In the genomic region with DNA sequence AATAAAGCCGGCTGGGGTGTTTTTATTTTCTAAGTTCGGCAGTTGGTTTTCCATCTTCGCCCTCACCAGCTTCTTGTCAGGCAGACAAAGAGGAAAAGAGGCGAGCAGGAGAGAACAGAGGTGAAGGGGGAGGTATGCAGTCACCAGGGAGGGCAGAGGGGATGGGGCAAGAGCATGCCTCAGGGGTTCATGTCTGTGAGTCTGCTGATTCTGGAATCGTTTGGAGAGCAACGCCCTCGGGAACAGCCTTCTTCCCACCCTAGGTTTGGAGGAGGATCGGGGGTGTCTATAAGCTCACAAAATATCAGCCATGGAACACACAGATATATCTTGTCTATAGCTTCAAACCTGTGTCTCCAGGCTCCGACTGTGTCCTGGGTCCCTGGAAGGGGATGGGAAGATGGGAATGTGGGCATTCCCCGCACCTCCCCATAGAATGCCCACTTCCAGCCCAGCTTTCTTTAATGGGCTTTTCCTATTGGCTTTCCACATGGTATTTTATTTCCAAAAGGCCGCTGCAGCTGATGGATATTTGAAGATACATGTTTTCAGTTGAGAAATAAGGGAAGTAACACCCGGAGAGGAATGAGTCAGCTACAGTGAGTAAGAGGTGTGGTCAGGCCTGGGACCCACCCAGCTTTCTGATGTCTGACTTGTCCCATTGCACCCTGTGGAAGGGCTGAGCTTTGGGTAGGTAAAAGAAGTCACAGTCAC, we compare ENCODE assay signal across 8 cellular contexts.
DNase-seq lines count a peak whose midpoint lies in the region; ATAC-seq, FAIRE-seq and TF ChIP-seq lines count a peak whose summit lies in the region.

No MANE protein-coding gene starts in this region.

- H2AFZ ChIP-seq in HepG2 (ENCODE audit: low read length): no peak overlapping the region

- H3K27me3 ChIP-seq in lower lobe of right lung (ENCODE audit: low read depth) (peaks cover 3% of the 10 kb centered on the region), HepG2 (ENCODE audit: control insufficient read depth in 1 of 2, insufficient read depth in 2 of 2, low read length in 2 of 2) (peaks cover 3 to 12% of the 10 kb centered on the region in 2 experiments; a peak in 3 of 5 replicates), prostate gland (replicated peaks; ENCODE audit: insufficient read depth) (no peaks in the 10 kb centered on the region)
- H3K27me3 ChIP-seq in CD8-positive, alpha-beta memory T cell (ENCODE audit: insufficient read depth, low read length, poor library complexity, severe bottlenecking): no peaks in the 10 kb centered on the region

- H3K27ac Mint-ChIP-seq in activated T-helper 17 cell treated with anti-CD3 and anti-CD28 coated beads, Interleukin-2, amount 50 U/mL, for 72 hours: no peak overlapping the region
- H3K27ac Mint-ChIP-seq in CD8-positive, alpha-beta memory T cell: no peak overlapping the region

- H3K9ac ChIP-seq in HepG2 (ENCODE audit: insufficient read depth, low read depth, low read length): no peak overlapping the region

- no peak for FAIRE-seq in HepG2 (lab: Jason Lieb, UNC)

- TF ChIP-seq CTCF in AG09319 (IDR thresholded peaks at IDR 0.05; ENCODE audit: low read depth, low read length) (no peak), lower lobe of right lung (IDR thresholded peaks at IDR 0.05) (no peak), HepG2 (CRISPR knock-in tag; IDR thresholded peaks at IDR 0.05) (no peak), prostate gland (IDR thresholded peaks at IDR 0.05) (no peak)

- DNase-seq in AG09319 (ENCODE audit: extremely low read depth, low read depth) (peak; percentile 37), HPDE6-E6E7 (ENCODE audit: extremely low spot score) (peak; percentile 91), lower lobe of right lung (no peak), HepG2 (ENCODE audit: low spot score) (no peak), NCI-H82 (lab: John Stamatoyannopoulos, UW) (no peak), prostate gland (ENCODE audit: low spot score) (no peak)
- DNase-seq in CD8-positive, alpha-beta memory T cell: no peak

- POLR2A ChIA-PET in CD8-positive, alpha-beta memory T cell (lab: Charles Lee): no interaction called here
- POLR2A ChIA-PET in HepG2 (lab: Yijun Ruan, JAX): no interaction called here

- H3K36me3 Mint-ChIP-seq in activated T-helper 17 cell treated with anti-CD3 and anti-CD28 coated beads, Interleukin-2, amount 50 U/mL, for 72 hours (ENCODE audit: low read depth): no peaks in the 10 kb centered on the region
- H3K36me3 Mint-ChIP-seq in CD8-positive, alpha-beta memory T cell: no peaks in the 10 kb centered on the region

- TF ChIP-seq POLR2A in HepG2 (IDR thresholded peaks at IDR 0.05; ENCODE audit: insufficient read depth in 1 of 2, low read depth in 2 of 2, low read length in 2 of 2) (no peak), prostate gland (IDR thresholded peaks at IDR 0.05) (no peak)

- peaks cover 5% of the 10 kb centered on the region for H3K9me3 Mint-ChIP-seq in activated T-helper 17 cell treated with anti-CD3 and anti-CD28 coated beads, Interleukin-2, amount 50 U/mL, for 72 hours
- H3K9me3 Mint-ChIP-seq in CD8-positive, alpha-beta memory T cell: peaks cover 0 to 2% (median 0%) of the 10 kb centered on the region in 5 donors

- H3K4me1 Mint-ChIP-seq in activated T-helper 17 cell treated with anti-CD3 and anti-CD28 coated beads, Interleukin-2, amount 50 U/mL, for 72 hours: no peaks in the 10 kb centered on the region
- no peaks in the 10 kb centered on the region for H3K4me1 Mint-ChIP-seq in CD8-positive, alpha-beta memory T cell

- in situ Hi-C loops in HepG2 (cut with HindIII; ENCODE audit: extremely low pct_ligation_motif_present, low pct_unique_long_range_greater_than_20kb): no loop called here

- peaks cover 9% of the 10 kb centered on the region for H3K4me1 ChIP-seq in lower lobe of right lung
- H3K4me1 ChIP-seq in CD8-positive, alpha-beta memory T cell (ENCODE audit: insufficient read depth, low read length): no peaks in the 10 kb centered on the region
- H3K4me1 ChIP-seq in HepG2 (ENCODE audit: insufficient read depth, low read length): no peaks in the 10 kb centered on the region
- no peaks in the 10 kb centered on the region for H3K4me1 ChIP-seq in prostate gland (replicated peaks)

- TF ChIP-seq EP300 in HepG2 (IDR thresholded peaks at IDR 0.05; ENCODE audit: low read depth in 2 of 2, low read length in 2 of 2) (no peak), HepG2 (CRISPR knock-in tag; IDR thresholded peaks at IDR 0.05; ENCODE audit: borderline replicate concordance) (no peak)

- WGBS in HepG2 (ENCODE audit: low lambda C conversion rate): 6% methylated on average over 11 of the region's 12 CpGs
- WGBS in prostate gland: 45% methylated on average over 12 of the region's 12 CpGs

- CTCF ChIA-PET in CD8-positive, alpha-beta memory T cell (lab: Charles Lee): no interaction called here
- CTCF ChIA-PET in HepG2 (lab: Yijun Ruan, JAX; ENCODE audit: low intra/inter-chr PET ratio, low total read pairs): no interaction called here

- no TSS peak for BruUV-seq in HepG2 (replicated peaks; lab: Mats Ljungman, UMichigan)

- peaks cover 27% of the 10 kb centered on the region for H3K27me3 Mint-ChIP-seq in activated T-helper 17 cell treated with anti-CD3 and anti-CD28 coated beads, Interleukin-2, amount 50 U/mL, for 72 hours
- peaks cover 11 to 28% of the 10 kb centered on the region in 2 donors for H3K27me3 Mint-ChIP-seq in CD8-positive, alpha-beta memory T cell

- H3K79me2 ChIP-seq in HepG2 (ENCODE audit: insufficient read depth, low read length): no peaks in the 10 kb centered on the region

- H3K27ac ChIP-seq in lower lobe of right lung: peak overlapping the region; percentile 14
- H3K27ac ChIP-seq in CD8-positive, alpha-beta memory T cell (ENCODE audit: low read depth, low read length): no peak overlapping the region
- no peak overlapping the region for H3K27ac ChIP-seq in HepG2 (ENCODE audit: extremely low read length, insufficient read depth, low read length)
- no peak overlapping the region for H3K27ac ChIP-seq in prostate gland

- H3K36me3 ChIP-seq in lower lobe of right lung: no peaks in the 10 kb centered on the region
- H3K36me3 ChIP-seq in CD8-positive, alpha-beta memory T cell (ENCODE audit: insufficient read depth, low read length): no peaks in the 10 kb centered on the region
- no peaks in the 10 kb centered on the region for H3K36me3 ChIP-seq in HepG2 (replicated peaks in 1 of 2; ENCODE audit: control insufficient read depth in 1 of 2, insufficient read depth in 2 of 2, low read length in 2 of 2)
- no peaks in the 10 kb centered on the region for H3K36me3 ChIP-seq in prostate gland

- no peaks in the 10 kb centered on the region for H4K20me1 ChIP-seq in HepG2 (ENCODE audit: insufficient read depth, low read length)

- H3K4me3 Mint-ChIP-seq in activated T-helper 17 cell treated with anti-CD3 and anti-CD28 coated beads, Interleukin-2, amount 50 U/mL, for 72 hours: no peak overlapping the region
- no peak overlapping the region for H3K4me3 Mint-ChIP-seq in CD8-positive, alpha-beta memory T cell

- H3K4me2 ChIP-seq in HepG2 (ENCODE audit: low read depth, low read length): no peak overlapping the region

- no peak for TF ChIP-seq RAD21 in HepG2 (CRISPR knock-in tag; IDR thresholded peaks at IDR 0.05)

- ATAC-seq in activated T-helper 17 cell treated with anti-CD3 and anti-CD28 coated beads, Interleukin-2, amount 50 U/mL, for 72 hours (replicated peaks): peak; percentile 66
- ATAC-seq in lower lobe of right lung (peak; percentile 59 to 77), HepG2 (no peak)

- H3K4me3 ChIP-seq in lower lobe of right lung (no peak overlapping the region), HepG2 (replicated peaks in 1 of 3; ENCODE audit: insufficient read depth in 1 of 3, low read depth in 2 of 3, low read length in 3 of 3) (no peak overlapping the region), prostate gland (no peak overlapping the region)
- H3K4me3 ChIP-seq in CD8-positive, alpha-beta memory T cell (ENCODE audit: low read length): no peak overlapping the region

- intact Hi-C loops in lower lobe of right lung (cut with DNase I) (no loop called here), HepG2 (cut with micrococcal nuclease; ENCODE audit: unreplicated experiment) (no loop called here), prostate gland (cut with DNase I) (no loop called here)

- H3K9me3 ChIP-seq in lower lobe of right lung (no peaks in the 10 kb centered on the region), HepG2 (ENCODE audit: low read length) (no peaks in the 10 kb centered on the region), prostate gland (no peaks in the 10 kb centered on the region)
- no peaks in the 10 kb centered on the region for H3K9me3 ChIP-seq in CD8-positive, alpha-beta memory T cell (ENCODE audit: low read length)

TF ChIP-seq in HepG2, 621 proteins besides CTCF, POLR2A, EP300 and RAD21:
- no peak for TF ChIP-seq KLF12 (CRISPR knock-in tag; IDR thresholded peaks at IDR 0.05; ENCODE audit: borderline replicate concordance)

Comparison
In these comparisons a context has a peak if more than half of its experiments do, and no peak if none do; other contexts are left out.
1. DNase-seq: peak in AG09319 (single experiment) and HPDE6-E6E7 (single experiment); none in lower lobe of right lung (single experiment), CD8-positive, alpha-beta memory T cell (0 of 5), HepG2 (single experiment), NCI-H82 (single experiment) and prostate gland (single experiment).